In genomic region chr1:234477373-234478151, GRCh38 we compare ENCODE assay signal across 7 cellular contexts. TPM values are rescaled to one million over a fixed set of nuclear protein-coding genes. Genes with fewer than 3 reads are reported as not detected.
A peak's percentile ranks its signal among the peaks of the same experiment; 100 is the strongest.
DNase-seq lines count a peak whose midpoint lies in the region; ATAC-seq and TF ChIP-seq lines count a peak whose summit lies in the region.

No MANE protein-coding gene starts in this region.

- ATAC-seq in stimulated activated memory B cell treated with anti-CD40 and anti-IgM and Interleukin-4, amounts not matched to agents 10 μg/mL and 1 μg/mL and 100 μg/mL, for 72 hours: no peak
- ATAC-seq in HG02759 (IDR thresholded peaks at IDR 0.05; ENCODE audit: unreplicated experiment) (no peak), HG03460 (IDR thresholded peaks at IDR 0.05; ENCODE audit: unreplicated experiment) (no peak)

- H3K4me1 ChIP-seq in iPS-18a (ENCODE audit: control insufficient read depth, low read depth, low read length): peaks cover 15% of the 10 kb centered on the region

- H3K36me3 ChIP-seq in iPS-18a (ENCODE audit: control insufficient read depth, low read depth, low read length): no peaks in the 10 kb centered on the region

- H3K27me3 Mint-ChIP-seq in activated CD4-positive, alpha-beta memory T cell treated with anti-CD3 and anti-CD28 coated beads for 36 hours: peaks cover 8% of the 10 kb centered on the region
- H3K27me3 Mint-ChIP-seq in stimulated activated memory B cell treated with anti-CD40 and anti-IgM and Interleukin-4, amounts not matched to agents 10 μg/mL and 1 μg/mL and 100 μg/mL, for 72 hours: no peaks in the 10 kb centered on the region

- peaks cover 19% of the 10 kb centered on the region for H3K27me3 ChIP-seq in iPS-18a (ENCODE audit: control insufficient read depth, insufficient read depth, low read length)

- peak overlapping the region; percentile 16 for H3K9ac ChIP-seq in iPS-18a (ENCODE audit: low read length)

- H3K9me3 Mint-ChIP-seq in activated CD4-positive, alpha-beta memory T cell treated with anti-CD3 and anti-CD28 coated beads for 36 hours: no peaks in the 10 kb centered on the region
- no peaks in the 10 kb centered on the region for H3K9me3 Mint-ChIP-seq in stimulated activated memory B cell treated with anti-CD40 and anti-IgM and Interleukin-4, amounts not matched to agents 10 μg/mL and 1 μg/mL and 100 μg/mL, for 72 hours

- H3K27ac Mint-ChIP-seq in activated CD4-positive, alpha-beta memory T cell treated with anti-CD3 and anti-CD28 coated beads for 36 hours: peak overlapping the region; percentile 65
- peak overlapping the region; percentile 64 for H3K27ac Mint-ChIP-seq in stimulated activated memory B cell treated with anti-CD40 and anti-IgM and Interleukin-4, amounts not matched to agents 10 μg/mL and 1 μg/mL and 100 μg/mL, for 72 hours

- peaks cover 49% of the 10 kb centered on the region for H3K4me1 Mint-ChIP-seq in activated CD4-positive, alpha-beta memory T cell treated with anti-CD3 and anti-CD28 coated beads for 36 hours (ENCODE audit: low read depth)
- H3K4me1 Mint-ChIP-seq in stimulated activated memory B cell treated with anti-CD40 and anti-IgM and Interleukin-4, amounts not matched to agents 10 μg/mL and 1 μg/mL and 100 μg/mL, for 72 hours: peaks cover 44% of the 10 kb centered on the region

- no peak for TF ChIP-seq CTCF in HFF-Myc (IDR thresholded peaks at IDR 0.05; ENCODE audit: low read depth, low read length, missing control alignments)

- intact Hi-C loops in activated CD4-positive, alpha-beta memory T cell treated with anti-CD3 and anti-CD28 coated beads for 36 hours (cut with micrococcal nuclease): loop anchor here (2.0 to 5.0 kb wide), 2 partner anchors 105 to 150 kb away; partner anchors contain the start of gene COA6

- CTCF ChIA-PET in activated CD4-positive, alpha-beta memory T cell treated with anti-CD3 and anti-CD28 coated beads for 36 hours (lab: Charles Lee): interaction anchor here (1.1 to 1.3 kb wide), 3 partner anchors 10 to 154 kb away, joined by 3 to 8 read pairs (median 6); no protein-coding TSS in a partner anchor

- H3K4me3 Mint-ChIP-seq in activated CD4-positive, alpha-beta memory T cell treated with anti-CD3 and anti-CD28 coated beads for 36 hours: peak overlapping the region; percentile 80
- peak overlapping the region; percentile 77 for H3K4me3 Mint-ChIP-seq in stimulated activated memory B cell treated with anti-CD40 and anti-IgM and Interleukin-4, amounts not matched to agents 10 μg/mL and 1 μg/mL and 100 μg/mL, for 72 hours

- H3K27ac ChIP-seq in iPS-18a (ENCODE audit: low read length): no peak overlapping the region

- H3K9me3 ChIP-seq in iPS-18a (ENCODE audit: control insufficient read depth, low read depth, low read length): no peaks in the 10 kb centered on the region

- DNase-seq in HFF-Myc (ENCODE audit: extremely low read depth, low read depth) (no peak), NCI-H2171 treated with DMSO at 0.1 percent for 48 hours (lab: John Stamatoyannopoulos, UW) (no peak)
- no peak for DNase-seq in activated CD4-positive, alpha-beta memory T cell treated with anti-CD3 and anti-CD28 coated beads for 36 hours

- H3K4me3 ChIP-seq in HFF-Myc (replicated peaks; ENCODE audit: low read depth, low read length) (peak overlapping the region; percentile 71), iPS-18a (ENCODE audit: low read length) (peak overlapping the region; percentile 73)

- H3K36me3 Mint-ChIP-seq in activated CD4-positive, alpha-beta memory T cell treated with anti-CD3 and anti-CD28 coated beads for 36 hours: no peaks in the 10 kb centered on the region
- H3K36me3 Mint-ChIP-seq in stimulated activated memory B cell treated with anti-CD40 and anti-IgM and Interleukin-4, amounts not matched to agents 10 μg/mL and 1 μg/mL and 100 μg/mL, for 72 hours: peaks cover 19% of the 10 kb centered on the region

- POLR2A ChIA-PET in activated CD4-positive, alpha-beta memory T cell treated with anti-CD3 and anti-CD28 coated beads for 36 hours (lab: Charles Lee): interaction anchor here (0.7 to 1.9 kb wide), 7 partner anchors 18 to 534 kb away, joined by 3 to 7 read pairs (median 3); partner anchors contain the start of gene COA6

RNA-seq across cellular contexts. Expression of gene TARBP1, which starts 1.4 kb away (rescaled TPM):
- 10 to 100 TPM; 28.9 to 30.1 TPM for total RNA-seq in activated CD4-positive, alpha-beta memory T cell treated with anti-CD3 and anti-CD28 coated beads for 36 hours
